ENCODE assay signal across 1 cellular context in the genomic region with DNA sequence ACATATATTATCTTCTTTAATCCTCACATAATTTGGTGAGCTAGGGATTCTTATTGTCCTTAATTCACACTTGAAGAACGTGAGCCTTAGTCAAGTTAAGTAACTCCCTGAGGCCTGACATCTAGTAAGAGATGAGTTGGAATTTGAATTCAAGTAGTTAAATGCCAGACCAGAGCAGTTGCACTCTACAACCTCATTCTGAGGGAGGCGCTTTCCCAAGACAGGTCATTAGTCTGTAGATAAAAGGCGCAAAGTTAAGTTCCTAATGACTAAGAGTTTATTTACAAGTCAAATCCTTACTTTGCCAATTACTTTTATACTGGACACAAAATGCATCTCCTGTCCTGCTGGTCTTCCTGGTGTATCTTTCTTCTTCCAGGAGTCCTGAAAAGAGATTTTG.
TF ChIP-seq lines count a peak whose summit lies in the region.

No MANE protein-coding gene starts in this region.

TF ChIP-seq in HEK293, 187 proteins besides CTCF, POLR2A, EP300 and RAD21 (continued from another document):
- TF ChIP-seq, protein P1, sequence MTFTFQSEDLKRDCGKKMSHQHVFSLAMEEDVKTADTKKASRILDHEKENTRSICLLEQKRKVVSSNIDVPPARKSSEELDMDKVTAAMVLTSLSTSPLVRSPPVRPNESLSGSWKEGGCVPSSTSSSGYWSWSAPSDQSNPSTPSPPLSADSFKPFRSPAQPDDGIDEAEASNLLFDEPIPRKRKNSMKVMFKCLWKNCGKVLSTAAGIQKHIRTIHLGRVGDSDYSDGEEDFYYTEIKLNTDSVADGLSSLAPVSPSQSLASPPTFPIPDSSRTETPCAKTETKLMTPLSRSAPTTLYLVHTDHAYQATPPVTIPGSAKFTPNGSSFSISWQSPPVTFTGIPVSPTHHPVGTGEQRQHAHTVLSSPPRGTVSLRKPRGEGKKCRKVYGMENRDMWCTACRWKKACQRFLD (tag by site-specific recombination; IDR thresholded peaks at IDR 0.05), result no peak
TF ChIP-seq in HEK293: peak in this region for 1.
